16 cellular contexts compared by ENCODE assay signal in the genomic region with DNA sequence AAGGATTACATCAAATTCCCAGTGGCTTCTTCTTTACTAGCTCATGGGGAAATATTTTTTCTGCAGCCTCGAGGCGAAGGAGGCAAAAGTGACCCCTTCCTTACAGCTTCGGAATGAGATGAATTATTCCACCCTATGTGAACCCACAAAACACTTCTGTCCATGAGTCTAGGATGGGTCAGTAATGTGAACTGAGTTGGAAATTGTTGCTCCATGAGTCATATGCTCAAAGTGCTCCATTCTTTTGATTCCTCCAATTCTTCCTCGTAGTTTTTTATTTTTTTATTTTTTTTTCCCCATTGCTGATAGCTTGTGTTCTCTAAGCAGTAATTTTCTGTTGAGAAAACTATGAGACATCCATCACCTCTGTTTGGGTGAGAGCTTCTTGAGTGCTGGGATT. TPM values are rescaled to one million over a fixed set of nuclear protein-coding genes. Genes with fewer than 3 reads are reported as not detected.
DNase-seq lines count a peak whose midpoint lies in the region; ATAC-seq, FAIRE-seq and TF ChIP-seq lines count a peak whose summit lies in the region.
"Had no signal": no experiment of that assay in that cellular context is flagged by ENCODE, and none has a peak within 500 bp of the region (broad histone marks: within the 10 kb centered on the region; RNA-seq: fewer than 3 reads in every experiment).

No MANE protein-coding gene starts in this region.

- H3K36me3 ChIP-seq in left lung (no peaks in the 10 kb centered on the region), upper lobe of right lung (no peaks in the 10 kb centered on the region)
- H3K36me3 ChIP-seq: BE2C had no signal

- intact Hi-C loops in left lung (cut with DNase I) = no loop called here
- intact Hi-C loops in upper lobe of right lung (cut with DNase I) = no loop called here

- H3K27me3 ChIP-seq in left lung (no peaks in the 10 kb centered on the region), upper lobe of right lung (no peaks in the 10 kb centered on the region)

- H3K4me1 ChIP-seq in left lung (no peaks in the 10 kb centered on the region), upper lobe of right lung (no peaks in the 10 kb centered on the region)
- H3K4me1 ChIP-seq: BE2C had no signal

- FAIRE-seq in HTR-8/SVneo (lab: Jason Lieb, UNC) = no peak
- FAIRE-seq: GM18507 had no signal

- H3K4me3 ChIP-seq in AG10803 (ENCODE audit: low read length) (no peak overlapping the region), left lung (no peak overlapping the region), upper lobe of right lung (no peak overlapping the region)

- H3K27ac ChIP-seq in left lung (no peak overlapping the region), upper lobe of right lung (no peak overlapping the region)

- peak; percentile 56 for ATAC-seq in left lung
- no peak for ATAC-seq in upper lobe of right lung
- ATAC-seq in HG02973 (IDR thresholded peaks at IDR 0.05; ENCODE audit: unreplicated experiment) = no peak
- ATAC-seq: left ventricle myocardium superior had no signal

- DNase-seq in AG10803 (ENCODE audit: low read depth) (peak; percentile 91), HTR-8/SVneo (ENCODE audit: insufficient read length, low spot score) (peak; percentile 28), brain pericyte (ENCODE audit: low read depth, low spot score) (peak; percentile 4), left lung (no peak), upper lobe of right lung (no peak), GDM1 (lab: John Stamatoyannopoulos, UW) (no peak), mesenteric fat pad (ENCODE audit: low spot score) (no peak)
- DNase-seq: activated CD4-positive, alpha-beta T cell treated with anti-CD3 and anti-CD28 coated beads for 48 hours; BE2C; caudate nucleus; left ventricle myocardium superior; occipital lobe; stimulated activated CD4-positive, alpha-beta T cell treated with anti-CD3 and anti-CD28 coated beads, Interleukin-15, amount 100 ng/mL, for 24 hours; stimulated activated CD8-positive, alpha-beta memory T cell treated with anti-CD3 and anti-CD28 coated beads, Interleukin-4, amount 100 ng/mL, for 48 hours had no signal

- TF ChIP-seq CTCF in AG10803 (conservative IDR thresholded peaks at IDR 0.05; ENCODE audit: low read length) (no peak), left lung (IDR thresholded peaks at IDR 0.05) (no peak), upper lobe of right lung (IDR thresholded peaks at IDR 0.05) (no peak)

- H3K9me3 ChIP-seq in left lung (no peaks in the 10 kb centered on the region), upper lobe of right lung (no peaks in the 10 kb centered on the region)
- H3K9me3 ChIP-seq: BE2C had no signal

RNA-seq across cellular contexts. Expression of a gene that starts 31.7 kb away (rescaled TPM):
- total RNA-seq in left lung = 10 to 100 TPM; 39.7 to 54.5 TPM
- total RNA-seq in upper lobe of right lung = 51.0 TPM
- total RNA-seq in mesenteric fat pad = 72.8 TPM

Comparison
In these comparisons a context has a peak if more than half of its experiments do, and no peak if none do; other contexts are left out.
1. DNase-seq: peak in AG10803 (single experiment), HTR-8/SVneo (single experiment) and brain pericyte (single experiment); none in left lung (0 of 2), upper lobe of right lung (single experiment), GDM1 (single experiment) and mesenteric fat pad (single experiment).